24 cellular contexts compared by ENCODE assay signal in the genomic region with DNA sequence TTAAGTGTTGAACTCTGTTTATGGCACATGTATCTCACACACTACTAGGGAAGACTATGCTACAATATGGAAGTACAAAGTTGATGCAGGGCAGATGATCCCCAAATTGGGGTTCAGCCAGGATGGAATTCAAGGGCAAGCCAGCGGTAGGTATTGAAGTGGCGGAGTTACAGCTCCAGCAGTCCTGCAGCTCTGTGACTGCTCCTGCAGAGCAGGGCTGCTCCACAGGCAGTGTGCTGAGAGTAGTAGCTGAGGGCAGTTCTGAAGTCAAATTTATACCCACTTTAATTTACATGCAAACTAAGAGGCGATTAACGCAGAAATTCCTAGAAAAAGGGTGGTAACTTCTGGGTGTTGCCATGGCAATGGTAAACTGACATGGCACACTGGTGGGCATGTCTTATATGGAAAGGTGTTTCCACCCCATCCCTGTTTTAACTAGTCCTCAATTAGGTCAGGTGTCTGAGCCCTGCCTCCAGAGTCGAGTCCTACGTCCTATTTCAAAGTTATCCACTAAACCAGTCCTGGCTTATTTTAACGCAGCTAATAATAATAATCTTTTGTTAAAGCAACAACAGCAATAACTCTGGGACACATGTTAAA. TPM values are rescaled to one million over a fixed set of nuclear protein-coding genes. Genes with fewer than 3 reads are reported as not detected.
DNase-seq lines count a peak whose midpoint lies in the region; ATAC-seq and TF ChIP-seq lines count a peak whose summit lies in the region.
"Had no signal": no experiment of that assay in that cellular context is flagged by ENCODE, and none has a peak within 500 bp of the region (broad histone marks: within the 10 kb centered on the region; RNA-seq: fewer than 3 reads in every experiment).

No MANE protein-coding gene starts in this region.

- intact Hi-C loops in IMR-90 (cut with micrococcal nuclease), result loop anchor here (5.0 kb wide), 1 partner anchor 190 kb away; no protein-coding TSS in a partner anchor

- H2AK5ac ChIP-seq in IMR-90 (ENCODE audit: low read depth, low read length), result peak overlapping the region; percentile 48

- no peaks in the 10 kb centered on the region for H3K79me2 ChIP-seq in smooth muscle cell (ENCODE audit: low read depth)
- H3K79me2 ChIP-seq: hepatocyte had no signal

- WGBS in IMR-90 (ENCODE audit: extremely low coverage in 2 of 2, insufficient read length in 1 of 2), 2 experiments, result 92% methylated on average over 2 of the region's 7 CpGs; no CpG with 5 or more reads in 1 of the 2 experiments
- WGBS in smooth muscle cell (ENCODE audit: low lambda C conversion rate), result 49% methylated on average over 7 of the region's 7 CpGs

- H3K4me3 ChIP-seq in IMR-90 (ENCODE audit: insufficient read depth, low read depth, low read length) (no peak overlapping the region), smooth muscle cell (no peak overlapping the region)
- H3K4me3 ChIP-seq: dorsolateral prefrontal cortex, hepatocyte, transverse colon had no signal

- peaks cover 2% of the 10 kb centered on the region; the same call in 1 of the 2 replicates for H3K9me1 ChIP-seq in IMR-90 (ENCODE audit: insufficient read depth, low read length)

- no peak overlapping the region for H2AFZ ChIP-seq in IMR-90 (replicated peaks; ENCODE audit: low read length, poor library complexity)
- H2AFZ ChIP-seq in smooth muscle cell (ENCODE audit: low read depth), result no peak overlapping the region
- H2AFZ ChIP-seq: hepatocyte had no signal

- H3K4ac ChIP-seq in IMR-90 (ENCODE audit: low read depth, low read length), result peak overlapping the region; percentile 0; the same call in 1 of the 2 replicates

- no peak for TF ChIP-seq POLR2A in IMR-90 (IDR thresholded peaks at IDR 0.05; ENCODE audit: low read depth, low read length)

- H3F3A ChIP-seq in smooth muscle cell (ENCODE audit: low read depth), result peaks cover 3% of the 10 kb centered on the region

- no peak overlapping the region for H3K14ac ChIP-seq in IMR-90 (replicated peaks; ENCODE audit: low read depth, low read length)

- no peak overlapping the region for H3K9ac ChIP-seq in IMR-90 (ENCODE audit: low read depth, low read length)
- no peak overlapping the region for H3K9ac ChIP-seq in smooth muscle cell (ENCODE audit: low read depth)

- H2BK5ac ChIP-seq in IMR-90 (ENCODE audit: low read depth, low read length, poor library complexity, severe bottlenecking), result peak overlapping the region; percentile 44

- no peak overlapping the region; a peak in 1 of 4 replicates for H4K8ac ChIP-seq in IMR-90 (ENCODE audit: low read depth in 2 of 2, low read length in 2 of 2)

- H2BK120ac ChIP-seq in IMR-90 (ENCODE audit: low read depth, low read length), result 0 out of 2 replicates have a peak overlapping the region, but pooled peaks have one; percentile 7

- CTCF ChIA-PET in IMR-90 (lab: Yijun Ruan, JAX), result interaction anchor here (0.6 to 2.2 kb wide), 4 partner anchors 8 to 250 kb away, joined by 3 to 13 read pairs (median 4); a partner anchor contains a TSS

- H3K18ac ChIP-seq in IMR-90 (ENCODE audit: low read depth, low read length), result peak overlapping the region; percentile 8; the same call in 1 of the 2 replicates

- H3K4me2 ChIP-seq in IMR-90 (ENCODE audit: low read depth, low read length) (no peak overlapping the region), smooth muscle cell (no peak overlapping the region)
- H3K4me2 ChIP-seq: hepatocyte had no signal

- TF ChIP-seq CTCF in IMR-90 (conservative IDR thresholded peaks at IDR 0.05; ENCODE audit: low read depth, low read length) (no peak), VCaP (conservative IDR thresholded peaks at IDR 0.05) (no peak), foreskin keratinocyte (conservative IDR thresholded peaks at IDR 0.05) (no peak), smooth muscle cell (IDR thresholded peaks at IDR 0.05; ENCODE audit: borderline replicate concordance, insufficient read depth, poor library complexity, severe bottlenecking) (no peak)

- dilution Hi-C loops in IMR-90 (cut with HindIII; ENCODE audit: low sequenced_read_pairs, unreplicated experiment), result no loop called here

- H3K79me1 ChIP-seq in IMR-90 (ENCODE audit: low read depth in 1 of 2, low read length in 2 of 2), result no peaks in the 10 kb centered on the region

- H3K36me3 ChIP-seq in IMR-90 (ENCODE audit: control insufficient read depth, insufficient read depth, low read length), result no peaks in the 10 kb centered on the region
- no peaks in the 10 kb centered on the region for H3K36me3 ChIP-seq in smooth muscle cell (ENCODE audit: low read depth)
- H3K36me3 ChIP-seq: transverse colon had no signal

- H3K9me3 ChIP-seq in IMR-90 (ENCODE audit: control insufficient read depth, insufficient read depth, low read length), result no peaks in the 10 kb centered on the region
- no peaks in the 10 kb centered on the region for H3K9me3 ChIP-seq in smooth muscle cell (replicated peaks; ENCODE audit: low read depth)
- H3K9me3 ChIP-seq: transverse colon had no signal

- DNase-seq in IMR-90, result no peak
- peak in 1 of 2 donors; percentile 31 for DNase-seq in foreskin keratinocyte
- DNase-seq in smooth muscle cell (lab: John Stamatoyannopoulos, UW; ENCODE audit: unreplicated experiment), result no peak
- no peak for DNase-seq in NCI-H446 (lab: John Stamatoyannopoulos, UW)
- no peak for DNase-seq in substantia nigra (lab: John Stamatoyannopoulos, UW)
- DNase-seq: activated CD4-positive, alpha-beta T cell treated with anti-CD3 and anti-CD28 coated beads for 4 hours; activated naive CD4-positive, alpha-beta T cell treated with anti-CD3 and anti-CD28 coated beads, Interleukin-2, amount 10 ng/mL, durations not matched to agents 7 days and 5 days; activated T-cell treated with anti-CD3 and anti-CD28 coated beads, Interleukin-2, amount 50 U/mL, for 48 hours; CD4-positive, alpha-beta memory T cell; central memory CD4-positive, alpha-beta T cell; dorsolateral prefrontal cortex; MM.1S; NCI-H146; NCI-H2171; NCI-H526; small intestine; stimulated activated CD4-positive, alpha-beta T cell treated with anti-CD3 and anti-CD28 coated beads, Interleukin-2, amount 100 ng/mL, for 48 hours; stimulated activated naive CD4-positive, alpha-beta T cell treated with Interleukin-2 at 50 U/mL for 16 hours; T-cell; transverse colon had no signal

- H4K91ac ChIP-seq in IMR-90 (ENCODE audit: insufficient read depth, low read depth, low read length), result no peak overlapping the region

- no peak overlapping the region for H3K27ac ChIP-seq in IMR-90 (ENCODE audit: insufficient read depth, low read length)
- peak overlapping the region; percentile 53 for H3K27ac ChIP-seq in VCaP
- no peak overlapping the region for H3K27ac ChIP-seq in foreskin keratinocyte
- H3K27ac ChIP-seq in smooth muscle cell (ENCODE audit: low read depth), result peak overlapping the region; percentile 0
- no peak overlapping the region for H3K27ac ChIP-seq in substantia nigra (ENCODE audit: low read depth, low read length, poor library complexity, severe bottlenecking)
- H3K27ac ChIP-seq: dorsolateral prefrontal cortex, hepatocyte, transverse colon had no signal

- no peak overlapping the region for H3K56ac ChIP-seq in IMR-90 (ENCODE audit: extremely low read depth, insufficient read depth, low read length)

- in situ Hi-C loops in IMR-90 (cut with MboI; ENCODE audit: low sequenced_read_pairs), result loop anchor here (10.0 kb wide), 1 partner anchor 368 kb away; no protein-coding TSS in a partner anchor

- H3K4me1 ChIP-seq in IMR-90 (ENCODE audit: control insufficient read depth, insufficient read depth, low read length) (peaks cover 2% of the 10 kb centered on the region; the same call in 1 of the 2 replicates), foreskin keratinocyte (peaks cover 32% of the 10 kb centered on the region), smooth muscle cell (ENCODE audit: low read depth) (peaks cover 13% of the 10 kb centered on the region)
- H3K4me1 ChIP-seq: transverse colon had no signal

- H3K27me3 ChIP-seq in IMR-90 (ENCODE audit: control insufficient read depth, insufficient read depth, low read length) (peaks cover 1% of the 10 kb centered on the region; the same call in 1 of the 2 replicates), foreskin keratinocyte (no peaks in the 10 kb centered on the region), smooth muscle cell (ENCODE audit: low read depth) (no peaks in the 10 kb centered on the region)
- H3K27me3 ChIP-seq: dorsolateral prefrontal cortex, hepatocyte, transverse colon had no signal

- ATAC-seq in IMR-90 (ENCODE audit: low read depth), result no peak; the same call in 1 of the 2 replicates
- peak; percentile 42 for ATAC-seq in foreskin keratinocyte
- ATAC-seq in GM21360 (IDR thresholded peaks at IDR 0.05; ENCODE audit: unreplicated experiment), result no peak
- no peak for ATAC-seq in GM18520 (IDR thresholded peaks at IDR 0.05; ENCODE audit: unreplicated experiment)
- ATAC-seq: T-cell had no signal

- no TSS peak for BruUV-seq in IMR-90 (replicated peaks; lab: Mats Ljungman, UMichigan)

- H2AK9ac ChIP-seq in IMR-90 (replicated peaks; ENCODE audit: low read depth, low read length, poor library complexity), result no peak overlapping the region

- 0 out of 3 replicates have a peak overlapping the region, but pooled peaks have one; percentile 12 for H2BK15ac ChIP-seq in IMR-90 (ENCODE audit: low read depth, low read length)

- H3K23ac ChIP-seq in IMR-90 (ENCODE audit: low read depth, low read length), result no peak overlapping the region

- peak overlapping the region; percentile 57; the same call in 1 of the 2 replicates for H2BK20ac ChIP-seq in IMR-90 (ENCODE audit: low read depth, low read length)

- POLR2A ChIA-PET in IMR-90 (lab: Charles Lee; ENCODE audit: unreplicated experiment), result no interaction called here

- H4K20me1 ChIP-seq in IMR-90 (ENCODE audit: insufficient read depth, low read length) (no peaks in the 10 kb centered on the region), smooth muscle cell (ENCODE audit: low read depth) (no peaks in the 10 kb centered on the region)

- H4K5ac ChIP-seq in IMR-90 (ENCODE audit: low read depth, low read length), result no peak overlapping the region

- TF ChIP-seq RAD21 in IMR-90 (IDR thresholded peaks at IDR 0.05; ENCODE audit: low read length), result no peak

TF ChIP-seq in IMR-90, 13 proteins besides CTCF, POLR2A, EP300 and RAD21 (continues in another document):
- no peak for TF ChIP-seq MAZ (IDR thresholded peaks at IDR 0.05; ENCODE audit: borderline replicate concordance, low read depth, low read length)

RNA-seq across cellular contexts. Expression of a gene that starts 20.6 kb away (rescaled TPM):
- total RNA-seq in IMR-90 (2012; rRNA removed) (51.8 and 80.0 TPM in 2 replicates), foreskin keratinocyte (53.0 and 70.7 TPM in 2 replicates), smooth muscle cell (7.4 and 10.1 TPM in 2 replicates)
- polyA plus RNA-seq in IMR-90 (2012; rRNA removed) (17.4 and 20.9 TPM in 2 replicates), foreskin keratinocyte (20.2 and 33.9 TPM in 2 replicates), smooth muscle cell (8.3 and 11.3 TPM in 2 replicates)
- polyA plus RNA-seq in IMR-90 (2012; cell fraction: cytosol; rRNA removed), result 1.3 and 2.8 TPM in 2 replicates
- 1.9 and 10.4 TPM in 2 replicates for polyA plus RNA-seq in IMR-90 (2012; cell fraction: nucleus; rRNA removed; ENCODE audit: low replicate concordance)

RNA-seq across cellular contexts. Expression of a gene that starts 31.0 kb away (rescaled TPM):
- total RNA-seq in IMR-90 (2012; rRNA removed) (31.7 and 42.8 TPM in 2 replicates), foreskin keratinocyte (47.6 and 48.2 TPM in 2 replicates), smooth muscle cell (28.6 and 28.9 TPM in 2 replicates)
- polyA plus RNA-seq in IMR-90 (2012; rRNA removed) (21.5 and 21.8 TPM in 2 replicates), foreskin keratinocyte (5.0 and 6.2 TPM in 2 replicates), smooth muscle cell (13.7 and 13.9 TPM in 2 replicates)
- 7.4 and 16.9 TPM in 2 replicates for polyA plus RNA-seq in IMR-90 (2012; cell fraction: cytosol; rRNA removed)
- polyA plus RNA-seq in IMR-90 (2012; cell fraction: nucleus; rRNA removed; ENCODE audit: low replicate concordance), result 21.6 and 26.1 TPM in 2 replicates

Comparison
In these comparisons a context has a peak if more than half of its experiments do, and no peak if none do; other contexts are left out.
1. H3K27ac ChIP-seq: peak in VCaP (single experiment) and smooth muscle cell (single experiment); none in IMR-90 (single experiment), foreskin keratinocyte (single experiment) and substantia nigra (single experiment).